Comparison of ENCODE assay signal across 8 cellular contexts in genomic region chr10:124450010-124450782, GRCh38. TPM values are rescaled to one million over a fixed set of nuclear protein-coding genes. Genes with fewer than 3 reads are reported as not detected.
DNase-seq lines count a peak whose midpoint lies in the region; ATAC-seq, FAIRE-seq and TF ChIP-seq lines count a peak whose summit lies in the region.

Gene NKX1-2, minus strand, starts transcription at chr10:124450035. Its CDS starts 92 bp downstream, at chr10:124449943.

- CTCF ChIA-PET in A549 (lab: Yijun Ruan, JAX), result interaction anchor here (1.4 kb wide), 1 partner anchor 14 kb away, joined by 4 read pairs; no protein-coding TSS in a partner anchor

- TF ChIP-seq CTCF in A549 (IDR thresholded peaks at IDR 0.05) (no peak), ascending aorta (IDR thresholded peaks at IDR 0.05) (no peak), left lung (IDR thresholded peaks at IDR 0.05) (no peak)

- DNase-seq in A549 (ENCODE audit: low read depth in 1 of 2, low spot score in 1 of 2) (no peak), ascending aorta (ENCODE audit: low spot score in 2 of 2) (no peak), medulla oblongata (ENCODE audit: extremely low spot score) (peak; percentile 40), foreskin melanocyte (no peak), putamen (ENCODE audit: low spot score) (no peak), left lung (no peak)

- peak within 1 kb of the TSS; percentile 13 to 36; a peak in 2 of 6 replicates for H3K27ac ChIP-seq in A549
- H3K27ac ChIP-seq in HUES6 (ENCODE audit: low read depth, low read length), result peak within 1 kb of the TSS; percentile 69; the same call in 1 of the 2 replicates
- H3K27ac ChIP-seq in ascending aorta, result no peak within 1 kb of the TSS
- H3K27ac ChIP-seq in left lung, result no peak within 1 kb of the TSS

- POLR2A ChIA-PET in A549 (lab: Yijun Ruan, JAX), result interaction anchor here (0.6 kb wide), 1 partner anchor 10 kb away, joined by 8 read pairs; no protein-coding TSS in a partner anchor

- H3K9ac ChIP-seq in HUES6 (ENCODE audit: low read length), result peak within 1 kb of the TSS; percentile 86

- TF ChIP-seq POLR2A in A549 (IDR thresholded peaks at IDR 0.05; ENCODE audit: low read length), result no peak

- TF ChIP-seq EP300 in A549 (IDR thresholded peaks at IDR 0.05), result no peak

- no peaks in the 10 kb centered on the region for H3K36me3 ChIP-seq in HUES6 (ENCODE audit: control insufficient read depth, insufficient read depth, low read length)
- no peaks in the 10 kb centered on the region for H3K36me3 ChIP-seq in ascending aorta
- H3K36me3 ChIP-seq in left lung, result no peaks in the 10 kb centered on the region

- no peak for TF ChIP-seq RAD21 in A549 (conservative IDR thresholded peaks at IDR 0.05 in 1 of 2, IDR thresholded peaks at IDR 0.05 in 1 of 2)

- FAIRE-seq in A549 (lab: Jason Lieb, UNC), result no peak

- H3K4me1 ChIP-seq in A549 (peaks cover 14% of the 10 kb centered on the region), HUES6 (ENCODE audit: control insufficient read depth, insufficient read depth, low read length) (peaks cover 40% of the 10 kb centered on the region), ascending aorta (peaks cover 4 to 17% of the 10 kb centered on the region in 2 donors), left lung (peaks cover 0 to 29% of the 10 kb centered on the region in 2 donors)

- intact Hi-C loops in ascending aorta (cut with DNase I) (no loop called here), left lung (cut with DNase I) (no loop called here)

- H3K4me2 ChIP-seq in A549, result peak within 1 kb of the TSS; percentile 98

- H3K9me3 ChIP-seq in A549 (no peaks in the 10 kb centered on the region), HUES6 (ENCODE audit: control insufficient read depth, insufficient read depth, low read depth, low read length) (no peaks in the 10 kb centered on the region), ascending aorta (no peaks in the 10 kb centered on the region), left lung (no peaks in the 10 kb centered on the region)

- H3K27me3 ChIP-seq in HUES6 (ENCODE audit: control insufficient read depth, insufficient read depth, low read length), result peaks cover 56% of the 10 kb centered on the region
- peaks cover 7% of the 10 kb centered on the region for H3K27me3 ChIP-seq in ascending aorta
- H3K27me3 ChIP-seq in left lung, result peaks cover 84 to 100% of the 10 kb centered on the region in 2 donors

- H3K4me3 ChIP-seq in A549 (peak within 1 kb of the TSS; percentile 50), HUES6 (ENCODE audit: low read depth, low read length) (peak within 1 kb of the TSS; percentile 58), ascending aorta (peak within 1 kb of the TSS; percentile 39 to 52), left lung (no peak within 1 kb of the TSS)

- ATAC-seq in A549 (peak; percentile 36 to 61; a peak in 4 of 6 replicates), HG02642 (IDR thresholded peaks at IDR 0.05; ENCODE audit: poor library complexity, unreplicated experiment) (no peak), left lung (no peak)

- 35% methylated on average over 32 of the region's 58 CpGs for WGBS in A549 (ENCODE audit: missing lambda C conversion rate)

TF ChIP-seq in A549, 52 proteins besides CTCF, POLR2A, EP300 and RAD21:
- TF ChIP-seq RCOR1 (IDR thresholded peaks at IDR 0.05; ENCODE audit: low read depth, low read length), result no peak
- no peak for TF ChIP-seq ESRRA (IDR thresholded peaks at IDR 0.05; ENCODE audit: borderline replicate concordance, low read length)
- TF ChIP-seq CHD4 (IDR thresholded peaks at IDR 0.05; ENCODE audit: borderline replicate concordance), result no peak
- no peak for TF ChIP-seq HOXA7 (CRISPR knock-in tag; IDR thresholded peaks at IDR 0.05)
- TF ChIP-seq KDM1A (IDR thresholded peaks at IDR 0.05; ENCODE audit: low read depth), result no peak
- no peak for TF ChIP-seq CHD2 (IDR thresholded peaks at IDR 0.05; ENCODE audit: low read length, partially characterized antibody)
- no peak for TF ChIP-seq NPAS2 (CRISPR knock-in tag; IDR thresholded peaks at IDR 0.05; ENCODE audit: borderline replicate concordance)
- TF ChIP-seq FOSL2 (IDR thresholded peaks at IDR 0.05), result no peak
- TF ChIP-seq FOSL2 (CRISPR knock-in tag; IDR thresholded peaks at IDR 0.05), result no peak

RNA-seq across cellular contexts. Expression of gene NKX1-2, which starts in this region (rescaled TPM):
- polyA plus RNA-seq in A549 (2011; rRNA removed) (0.16 and 0.20 TPM in 2 replicates), A549 (2017; fragmentation: RNase III; extraction: RNeasy Plus Mini Kit Qiagen cat#74134 plus additional on column Dnase treatment) (0.03 to 0.08 TPM (median 0.03 TPM) in 3 replicates)
- 0.01 TPM in 1 of 2 replicates, not detected in the other for polyA plus RNA-seq in A549 (2012; cell fraction: cytosol; rRNA removed)
- not detected in 2 replicates for polyA plus RNA-seq in A549 (2012; cell fraction: nucleus; rRNA removed)
- 0.10 and 0.12 TPM in 2 replicates for polyA minus RNA-seq in A549 (2011; rRNA and poly(A)+ RNA removed)
- total RNA-seq in ascending aorta (not detected), left lung (not detected)

Comparison
In these comparisons a context has a peak if more than half of its experiments do, and no peak if none do; other contexts are left out.
1. Peak in ATAC-seq, H3K4me3 ChIP-seq, H3K27ac ChIP-seq and H3K4me2 ChIP-seq in A549; RNA of the gene not detected or under 1 TPM.
2. H3K4me3 ChIP-seq: peak in HUES6 (single experiment) and ascending aorta (2 of 2); none in left lung (0 of 2).